In the genomic region with DNA sequence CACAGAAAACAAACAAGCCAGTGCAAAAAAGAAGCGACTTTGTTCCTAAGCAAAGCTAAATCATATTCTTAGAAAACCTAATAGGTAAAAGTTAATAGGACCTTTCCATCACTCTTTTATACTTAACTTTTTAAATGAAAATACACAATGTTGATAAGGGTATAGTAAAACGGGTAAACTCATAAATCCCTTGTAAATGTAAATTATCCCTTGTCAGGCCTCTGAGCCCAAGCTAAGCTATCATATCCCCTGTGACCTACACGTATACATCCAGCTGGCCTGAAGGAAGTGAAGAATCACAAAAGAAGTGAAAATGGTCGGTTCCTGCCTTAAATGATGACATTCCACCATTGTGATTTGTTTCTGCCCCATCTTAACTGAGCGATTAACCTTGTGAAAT, we compare ENCODE assay signal across 21 cellular contexts.
DNase-seq lines count a peak whose midpoint lies in the region; ATAC-seq and TF ChIP-seq lines count a peak whose summit lies in the region.
"Had no signal": no experiment of that assay in that cellular context is flagged by ENCODE, and none has a peak within 500 bp of the region (broad histone marks: within the 10 kb centered on the region; RNA-seq: fewer than 3 reads in every experiment).

No MANE protein-coding gene starts in this region.

- peaks cover 0 to 24% (median 0%) of the 10 kb centered on the region in 11 experiments; a peak in 3 of 22 replicates for H3K36me3 ChIP-seq in BLaER1 treated with 17β-estradiol and CSF1 and Interleukin-3, amounts not matched to agents 10 nM and 100 nM
- no peaks in the 10 kb centered on the region; the same call in 1 of the 2 replicates for H3K36me3 ChIP-seq in HUES6 (ENCODE audit: control insufficient read depth, insufficient read depth, low read length)

- intact Hi-C loops in left colon (cut with DNase I, micrococcal nuclease) = loop anchor here in 1 of 2 donors (10.0 kb wide), 1 partner anchor 85 kb away; no protein-coding TSS in a partner anchor

- peak overlapping the region in 6 of 11 experiments; percentile 80 to 88 (median 84); a peak in 11 of 22 replicates for H3K27ac ChIP-seq in BLaER1 treated with 17β-estradiol and CSF1 and Interleukin-3, amounts not matched to agents 10 nM and 100 nM
- peak overlapping the region; percentile 40; the same call in 1 of the 2 replicates for H3K27ac ChIP-seq in HUES6 (ENCODE audit: low read depth, low read length)

- peaks cover 0 to 6% (median 0%) of the 10 kb centered on the region in 11 experiments; a peak in 1 of 22 replicates for H4K20me1 ChIP-seq in BLaER1 treated with 17β-estradiol and CSF1 and Interleukin-3, amounts not matched to agents 10 nM and 100 nM

- DNase-seq in left colon = no peak
- DNase-seq in nephron progenitor cell = no peak
- no peak for DNase-seq in C1 segment of cervical spinal cord (lab: John Stamatoyannopoulos, UW)
- no peak for DNase-seq in dedifferentiated amniotic fluid mesenchymal stem cell (ENCODE audit: extremely low spot score)
- DNase-seq: DMS 273 treated with DMSO at 0.1 percent for 48 hours, DND-41, KBM-7, NCI-H1105 treated with DMSO at 0.1 percent for 48 hours, NCI-H1694 treated with DMSO at 0.1 percent for 48 hours, NCI-H2107, NCI-H510A treated with DMSO at 0.1 percent for 48 hours, NCI-H82, PC-3, RPMI8226, SHP77 treated with DMSO at 0.1 percent for 48 hours had no signal

- H3K9me3 Mint-ChIP-seq in nephron progenitor cell = no peaks in the 10 kb centered on the region
- H3K9me3 Mint-ChIP-seq: GM23338 had no signal

- ATAC-seq in left colon (peak; percentile 93), GM18519 (IDR thresholded peaks at IDR 0.05; ENCODE audit: low FRiP score, unreplicated experiment) (no peak)
- ATAC-seq: GM23338, HCT116, PC-3, SK-N-SH treated with all-trans-retinoic acid at 6 μM for 48 hours had no signal

- H3K36me3 Mint-ChIP-seq in nephron progenitor cell (ENCODE audit: low read depth) = no peaks in the 10 kb centered on the region

- H3K27me3 ChIP-seq in BLaER1 treated with 17β-estradiol and CSF1 and Interleukin-3, amounts not matched to agents 10 nM and 100 nM = no peaks in the 10 kb centered on the region
- no peaks in the 10 kb centered on the region for H3K27me3 ChIP-seq in HUES6 (ENCODE audit: control insufficient read depth, insufficient read depth, low read length)

- peaks cover 0 to 22% (median 0%) of the 10 kb centered on the region in 11 experiments; a peak in 4 of 22 replicates for H3K9me3 ChIP-seq in BLaER1 treated with 17β-estradiol and CSF1 and Interleukin-3, amounts not matched to agents 10 nM and 100 nM (replicated peaks in 1 of 11)
- H3K9me3 ChIP-seq in HUES6 (ENCODE audit: control insufficient read depth, insufficient read depth, low read depth, low read length) = 0 out of 2 replicates have a peak, but pooled peaks cover 2% of the 10 kb centered on the region

- H3K9ac ChIP-seq in BLaER1 treated with 17β-estradiol and CSF1 and Interleukin-3, amounts not matched to agents 10 nM and 100 nM = no peak overlapping the region
- peak overlapping the region; percentile 67 for H3K9ac ChIP-seq in HUES6 (ENCODE audit: low read length)

- no peak overlapping the region for H3K4me3 Mint-ChIP-seq in nephron progenitor cell
- H3K4me3 Mint-ChIP-seq: GM23338 had no signal

- no peak overlapping the region for H3K4me3 ChIP-seq in BLaER1 treated with 17β-estradiol and CSF1 and Interleukin-3, amounts not matched to agents 10 nM and 100 nM
- peak overlapping the region; percentile 37; the same call in 1 of the 2 replicates for H3K4me3 ChIP-seq in HUES6 (ENCODE audit: low read depth, low read length)
- H3K4me3 ChIP-seq: GM23338 had no signal

- TF ChIP-seq CTCF in nephron progenitor cell (IDR thresholded peaks at IDR 0.05) = no peak

- peaks cover 11 to 53% (median 46%) of the 10 kb centered on the region in 10 experiments for H3K4me1 ChIP-seq in BLaER1 treated with 17β-estradiol and CSF1 and Interleukin-3, amounts not matched to agents 10 nM and 100 nM
- H3K4me1 ChIP-seq in HUES6 (ENCODE audit: control insufficient read depth, insufficient read depth, low read length) = peaks cover 34% of the 10 kb centered on the region; the same call in 1 of the 2 replicates

- peaks cover 9% of the 10 kb centered on the region for H3K4me1 Mint-ChIP-seq in nephron progenitor cell
- H3K4me1 Mint-ChIP-seq: GM23338 had no signal

- H3K4me2 ChIP-seq in BLaER1 treated with 17β-estradiol and CSF1 and Interleukin-3, amounts not matched to agents 10 nM and 100 nM = peak overlapping the region in 6 of 11 experiments; percentile 68 to 84 (median 76); a peak in 9 of 22 replicates
- H3K4me2 ChIP-seq: GM23338 had no signal

- peak overlapping the region; percentile 5 for H3K27ac Mint-ChIP-seq in nephron progenitor cell
- H3K27ac Mint-ChIP-seq: GM23338 had no signal

- peaks cover 10% of the 10 kb centered on the region for H3K27me3 Mint-ChIP-seq in nephron progenitor cell (ENCODE audit: low read depth, poor library complexity)
